29 cellular contexts compared by ENCODE assay signal in the genomic region with DNA sequence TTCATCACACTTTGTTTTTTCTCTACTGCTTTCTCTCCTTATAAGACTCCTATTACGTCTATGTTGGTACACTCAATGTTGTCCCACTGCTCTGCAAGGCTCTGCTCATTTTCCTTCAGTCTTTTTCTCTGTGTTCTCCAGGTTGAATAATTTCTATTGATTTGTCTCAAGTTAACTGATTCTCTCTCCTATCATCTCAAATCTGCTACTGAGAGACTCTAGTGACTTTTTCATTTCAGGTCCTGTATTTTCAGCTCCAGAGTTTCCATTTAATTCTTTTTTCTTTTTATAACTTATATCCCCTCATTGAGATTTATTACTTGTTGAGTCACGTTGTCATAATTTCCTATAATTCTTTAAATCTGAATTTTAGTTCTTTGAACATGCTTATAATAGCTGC.
DNase-seq lines count a peak whose midpoint lies in the region; ATAC-seq and TF ChIP-seq lines count a peak whose summit lies in the region.
"Had no signal": no experiment of that assay in that cellular context is flagged by ENCODE, and none has a peak within 500 bp of the region (broad histone marks: within the 10 kb centered on the region; RNA-seq: fewer than 3 reads in every experiment).

No MANE protein-coding gene starts in this region.

- DNase-seq in SK-N-SH (no peak), osteoblast (ENCODE audit: insufficient read length, low spot score, missing footprints) (peak; percentile 26)
- no peak for DNase-seq in effector memory CD4-positive, alpha-beta T cell
- DNase-seq: 8988T; ACHN; AML-193; BE2C; C1 segment of cervical spinal cord; Caco-2; Calu3; CD4-positive, alpha-beta memory T cell; CD4-positive, alpha-beta T cell; CD4-positive, CD25-positive, alpha-beta regulatory T cell; CD8-positive, alpha-beta memory T cell; CD8-positive, alpha-beta T cell; COR-L47; DMS 273 treated with DMSO at 0.1 percent for 48 hours; DMS153; DMS53; DMS79; DMS79 treated with DMSO at 0.1 percent for 48 hours; DND-41; EL had no signal

- no peaks in the 10 kb centered on the region for H3K36me3 ChIP-seq in SK-N-SH (replicated peaks in 1 of 2; ENCODE audit: control insufficient read depth in 1 of 2, insufficient read depth in 2 of 2, low read length in 1 of 2)
- no peaks in the 10 kb centered on the region for H3K36me3 ChIP-seq in osteoblast (ENCODE audit: insufficient read depth, low read length)
- no peaks in the 10 kb centered on the region for H3K36me3 ChIP-seq in effector memory CD4-positive, alpha-beta T cell (ENCODE audit: control insufficient read depth, insufficient read depth, low read length)
- H3K36me3 ChIP-seq: BE2C; BLaER1; BLaER1 treated with 17β-estradiol and CSF1 and Interleukin-3, amounts not matched to agents 10 nM and 100 nM had no signal

- no peak for TF ChIP-seq EP300 in SK-N-SH (IDR thresholded peaks at IDR 0.05; ENCODE audit: borderline replicate concordance in 1 of 2, low read depth in 1 of 2, low read length in 1 of 2)

- no peaks in the 10 kb centered on the region for H4K20me1 ChIP-seq in SK-N-SH (ENCODE audit: insufficient read depth)
- H4K20me1 ChIP-seq in osteoblast (ENCODE audit: insufficient read depth, low read length) = no peaks in the 10 kb centered on the region
- H4K20me1 ChIP-seq: BLaER1; BLaER1 treated with 17β-estradiol and CSF1 and Interleukin-3, amounts not matched to agents 10 nM and 100 nM had no signal

- no peak overlapping the region for H3K9ac ChIP-seq in SK-N-SH
- H3K9ac ChIP-seq: BLaER1; BLaER1 treated with 17β-estradiol and CSF1 and Interleukin-3, amounts not matched to agents 10 nM and 100 nM had no signal

- no peak for TF ChIP-seq RAD21 in SK-N-SH (IDR thresholded peaks at IDR 0.05; ENCODE audit: low read length)

- no peaks in the 10 kb centered on the region for H3F3A ChIP-seq in SK-N-SH (replicated peaks; ENCODE audit: insufficient read depth)

- 70% methylated on average over 2 of the region's 2 CpGs for WGBS in SK-N-SH (ENCODE audit: low lambda C conversion rate)

- ATAC-seq in SK-N-SH treated with all-trans-retinoic acid at 6 μM for 48 hours = no peak
- ATAC-seq: A549; CD8-positive, alpha-beta T cell had no signal

- H3K27ac ChIP-seq in SK-N-SH (ENCODE audit: low read depth in 2 of 2, low read length in 1 of 2) = no peak overlapping the region
- no peak overlapping the region for H3K27ac ChIP-seq in osteoblast (ENCODE audit: low read depth, low read length)
- H3K27ac ChIP-seq in effector memory CD4-positive, alpha-beta T cell (ENCODE audit: insufficient read depth, low read length, poor library complexity, severe bottlenecking) = no peak overlapping the region
- H3K27ac ChIP-seq: 22Rv1; A549; BLaER1; BLaER1 treated with 17β-estradiol and CSF1 and Interleukin-3, amounts not matched to agents 10 nM and 100 nM; C4-2B had no signal

- CTCF ChIA-PET in SK-N-SH (lab: Yijun Ruan, JAX) = no interaction called here

- no peaks in the 10 kb centered on the region for H3K9me3 ChIP-seq in SK-N-SH
- H3K9me3 ChIP-seq in osteoblast (ENCODE audit: low read depth, low read length) = no peaks in the 10 kb centered on the region
- no peaks in the 10 kb centered on the region for H3K9me3 ChIP-seq in effector memory CD4-positive, alpha-beta T cell (ENCODE audit: control insufficient read depth, low read length)
- H3K9me3 ChIP-seq: A549, BE2C, BLaER1, Caco-2 had no signal

- H3K4me1 ChIP-seq in SK-N-SH (ENCODE audit: control insufficient read depth in 1 of 2, insufficient read depth in 2 of 2, low read depth in 1 of 2, low read length in 1 of 2) = peaks cover 0 to 4% of the 10 kb centered on the region in 2 experiments; a peak in 1 of 4 replicates
- no peaks in the 10 kb centered on the region for H3K4me1 ChIP-seq in osteoblast (ENCODE audit: insufficient read depth, low read length)
- no peaks in the 10 kb centered on the region for H3K4me1 ChIP-seq in effector memory CD4-positive, alpha-beta T cell (ENCODE audit: control insufficient read depth, insufficient read depth, low read length, poor library complexity, severe bottlenecking)
- H3K4me1 ChIP-seq: A549; BLaER1; BLaER1 treated with 17β-estradiol and CSF1 and Interleukin-3, amounts not matched to agents 10 nM and 100 nM; Caco-2 had no signal

- H3K27me3 ChIP-seq in SK-N-SH (ENCODE audit: insufficient read depth) (no peaks in the 10 kb centered on the region), osteoblast (ENCODE audit: insufficient read depth, low read length) (no peaks in the 10 kb centered on the region)
- H3K27me3 ChIP-seq in effector memory CD4-positive, alpha-beta T cell (replicated peaks; ENCODE audit: control insufficient read depth, insufficient read depth, low read length, poor library complexity, severe bottlenecking) = no peaks in the 10 kb centered on the region
- H3K27me3 ChIP-seq: BE2C; BLaER1; BLaER1 treated with 17β-estradiol and CSF1 and Interleukin-3, amounts not matched to agents 10 nM and 100 nM had no signal

- TF ChIP-seq CTCF in SK-N-SH (IDR thresholded peaks at IDR 0.05) (no peak), osteoblast (IDR thresholded peaks at IDR 0.05; ENCODE audit: extremely low read depth, low read depth, low read length) (no peak)

- H3K4me3 ChIP-seq in SK-N-SH (ENCODE audit: low read depth in 2 of 2, low read length in 1 of 2) (no peak overlapping the region), osteoblast (ENCODE audit: insufficient read depth, low read length) (no peak overlapping the region)
- H3K4me3 ChIP-seq in effector memory CD4-positive, alpha-beta T cell (ENCODE audit: insufficient read depth, low read depth, low read length, poor library complexity, severe bottlenecking) = no peak overlapping the region
- H3K4me3 ChIP-seq: A549; BLaER1; BLaER1 treated with 17β-estradiol and CSF1 and Interleukin-3, amounts not matched to agents 10 nM and 100 nM had no signal

- H3K9me2 ChIP-seq in SK-N-SH = 0 out of 2 replicates have a peak, but pooled peaks cover 5% of the 10 kb centered on the region

- H3K4me2 ChIP-seq in SK-N-SH (no peak overlapping the region), osteoblast (ENCODE audit: insufficient read depth, low read length) (no peak overlapping the region)
- H3K4me2 ChIP-seq: A549; BLaER1; BLaER1 treated with 17β-estradiol and CSF1 and Interleukin-3, amounts not matched to agents 10 nM and 100 nM had no signal

- H2AFZ ChIP-seq in SK-N-SH (ENCODE audit: low read depth) = no peak overlapping the region
- no peak overlapping the region for H2AFZ ChIP-seq in osteoblast (ENCODE audit: low read length)

- POLR2A ChIA-PET in SK-N-SH (lab: Yijun Ruan, JAX) = no interaction called here

- H3K79me2 ChIP-seq in SK-N-SH (ENCODE audit: insufficient read depth) = no peaks in the 10 kb centered on the region
- no peaks in the 10 kb centered on the region for H3K79me2 ChIP-seq in osteoblast (ENCODE audit: insufficient read depth, low read length)

TF ChIP-seq in SK-N-SH treated with all-trans-retinoic acid at 6 μM for 48 hours, 23 proteins besides CTCF, POLR2A, EP300 and RAD21:
- TF ChIP-seq OSR1 (CRISPR knock-in tag; IDR thresholded peaks at IDR 0.05) = no peak
- peak; percentile 92 for TF ChIP-seq ZFP30 (CRISPR knock-in tag; IDR thresholded peaks at IDR 0.05)

TF ChIP-seq in SK-N-SH, 30 proteins besides CTCF, POLR2A, EP300 and RAD21:
- no peak for TF ChIP-seq RXRA (IDR thresholded peaks at IDR 0.05; ENCODE audit: borderline replicate concordance, low read depth)
- TF ChIP-seq, protein P1, sequence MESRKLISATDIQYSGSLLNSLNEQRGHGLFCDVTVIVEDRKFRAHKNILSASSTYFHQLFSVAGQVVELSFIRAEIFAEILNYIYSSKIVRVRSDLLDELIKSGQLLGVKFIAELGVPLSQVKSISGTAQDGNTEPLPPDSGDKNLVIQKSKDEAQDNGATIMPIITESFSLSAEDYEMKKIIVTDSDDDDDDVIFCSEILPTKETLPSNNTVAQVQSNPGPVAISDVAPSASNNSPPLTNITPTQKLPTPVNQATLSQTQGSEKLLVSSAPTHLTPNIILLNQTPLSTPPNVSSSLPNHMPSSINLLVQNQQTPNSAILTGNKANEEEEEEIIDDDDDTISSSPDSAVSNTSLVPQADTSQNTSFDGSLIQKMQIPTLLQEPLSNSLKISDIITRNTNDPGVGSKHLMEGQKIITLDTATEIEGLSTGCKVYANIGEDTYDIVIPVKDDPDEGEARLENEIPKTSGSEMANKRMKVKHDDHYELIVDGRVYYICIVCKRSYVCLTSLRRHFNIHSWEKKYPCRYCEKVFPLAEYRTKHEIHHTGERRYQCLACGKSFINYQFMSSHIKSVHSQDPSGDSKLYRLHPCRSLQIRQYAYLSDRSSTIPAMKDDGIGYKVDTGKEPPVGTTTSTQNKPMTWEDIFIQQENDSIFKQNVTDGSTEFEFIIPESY (IDR thresholded peaks at IDR 0.05; ENCODE audit: borderline replicate concordance, low read depth) = no peak
